Comparison of ENCODE assay signal across 1 cellular context in genomic region chr20:37385659-37386504, GRCh38.
TF ChIP-seq lines count a peak whose summit lies in the region.

No MANE protein-coding gene starts in this region.

TF ChIP-seq in HepG2, 621 proteins besides CTCF, POLR2A, EP300 and RAD21:
- TF ChIP-seq NCOA2 (CRISPR knock-in tag; IDR thresholded peaks at IDR 0.05) (no peak), AGO2 (optimal IDR thresholded peaks at IDR 0.05; ENCODE audit: low read depth, low read length) (peak; percentile 64), SSRP1 (CRISPR knock-in tag; IDR thresholded peaks at IDR 0.05) (peak; percentile 40; the same call in 1 of the 2 replicates), RBM22 (optimal IDR thresholded peaks at IDR 0.05; ENCODE audit: low read length) (peak; percentile 85), ZNF3 (CRISPR knock-in tag; IDR thresholded peaks at IDR 0.05) (no peak), ZKSCAN1 (IDR thresholded peaks at IDR 0.05; ENCODE audit: low read length) (peak; percentile 53; the same call in 1 of the 2 replicates), POLR2G (IDR thresholded peaks at IDR 0.05; ENCODE audit: low read depth, low read length) (0 out of 2 replicates have a peak, but pooled peaks have one; percentile 27)
